In genomic region chr5:149387081-149387611, GRCh38 we compare ENCODE assay signal across 16 cellular contexts. TPM values are rescaled to one million over a fixed set of nuclear protein-coding genes. Genes with fewer than 3 reads are reported as not detected.
DNase-seq lines count a peak whose midpoint lies in the region; ATAC-seq and TF ChIP-seq lines count a peak whose summit lies in the region.
"Had no signal": no experiment of that assay in that cellular context is flagged by ENCODE, and none has a peak within 500 bp of the region (broad histone marks: within the 10 kb centered on the region; RNA-seq: fewer than 3 reads in every experiment).

No MANE protein-coding gene starts in this region.

- no peaks in the 10 kb centered on the region for H3K9me3 ChIP-seq in right cardiac atrium (ENCODE audit: control insufficient read depth, low read length)

- no peak for TF ChIP-seq CTCF in BJ (IDR thresholded peaks at IDR 0.05; ENCODE audit: insufficient read depth, low read depth, low read length)

- no peaks in the 10 kb centered on the region for H3K36me3 ChIP-seq in BJ (ENCODE audit: control insufficient read depth, insufficient read depth, low read length)

- peaks cover 16% of the 10 kb centered on the region for H3K4me1 ChIP-seq in right cardiac atrium (ENCODE audit: control insufficient read depth, insufficient read depth, low read length)

- H3K27me3 ChIP-seq in BJ (ENCODE audit: control insufficient read depth, insufficient read depth, low read length) (no peaks in the 10 kb centered on the region), right cardiac atrium (ENCODE audit: control insufficient read depth, insufficient read depth) (no peaks in the 10 kb centered on the region)

- ATAC-seq in right cardiac atrium (peak; percentile 52), GM21515 (IDR thresholded peaks at IDR 0.05; ENCODE audit: unreplicated experiment) (no peak)

- WGBS in right cardiac atrium, result 32% methylated on average over 9 of the region's 9 CpGs

- intact Hi-C loops in right cardiac atrium (cut with DNase I), result no loop called here

- H3K4me3 ChIP-seq in BJ (ENCODE audit: low read depth, low read length) (no peak overlapping the region), right cardiac atrium (ENCODE audit: low read length) (no peak overlapping the region), skeletal muscle cell (ENCODE audit: low read depth, low read length) (no peak overlapping the region)

- CTCF ChIA-PET in BJ (lab: Yijun Ruan, JAX), result interaction anchor here (0.8 to 14.2 kb wide), 15 partner anchors 14 to 232 kb away, joined by 3 to 257 read pairs (median 5); no protein-coding TSS in a partner anchor

- H3K27ac ChIP-seq in right cardiac atrium (ENCODE audit: low read length), result peak overlapping the region; percentile 87
- H3K27ac ChIP-seq: KMS-11 had no signal

- POLR2A ChIA-PET in BJ (lab: Charles Lee), result interaction anchor here (1.2 to 1.6 kb wide), 4 partner anchors 17 to 33 kb away, joined by 3 to 9 read pairs (median 5); no protein-coding TSS in a partner anchor

- peak; percentile 97 for DNase-seq in BJ (ENCODE audit: low read depth)
- DNase-seq in cerebellar cortex (ENCODE audit: low spot score), result peak; percentile 35
- DNase-seq in right cardiac atrium, result peak in 1 of 3 donors; percentile 67
- DNase-seq in skeletal muscle cell (ENCODE audit: low read depth), result peak; percentile 79
- no peak for DNase-seq in stimulated activated CD4-positive, alpha-beta T cell treated with anti-CD3 and anti-CD28 coated beads, Interleukin-2, amount 100 ng/mL, for 24 hours
- no peak for DNase-seq in NCI-H345 (lab: John Stamatoyannopoulos, UW)
- DNase-seq in nucleus accumbens (lab: John Stamatoyannopoulos, UW), result no peak
- DNase-seq: activated CD4-positive, alpha-beta T cell treated with anti-CD3 and anti-CD28 coated beads, Interleukin-2, amount 50 U/mL, for 4 hours; activated gamma-delta T cell; AML-193; NCI-H1930 had no signal

RNA-seq across cellular contexts. Expression of gene IL17B, which starts 8.1 kb away (rescaled TPM):
- polyA plus RNA-seq in BJ (2011; rRNA removed) (0.49 and 0.90 TPM in 2 replicates), right cardiac atrium (1.4 TPM)
- polyA minus RNA-seq in BJ (2011; rRNA and poly(A)+ RNA removed), result 0.93 and 1.1 TPM in 2 replicates
- total RNA-seq in right cardiac atrium, result 1 to 10 TPM in 1 of 4 donors, under 1 TPM in 2, not detected in 1; 0.65 to 2.3 (median 0.94) TPM
- total RNA-seq: Daoy; lower leg skin; T-helper 1 cell treated with Interleukin-12 subunit alpha and Interleukin-12 subunit beta and Interleukin-4 antibody, amounts not matched to agents 30 ng/mL and 1 ng/mL, for 36 hours had no signal

RNA-seq across cellular contexts. Expression of gene PCYOX1L, which starts 29.3 kb away (rescaled TPM):
- polyA plus RNA-seq in BJ (2011; rRNA removed) (10.2 and 12.8 TPM in 2 replicates), right cardiac atrium (3.7 TPM)
- polyA minus RNA-seq in BJ (2011; rRNA and poly(A)+ RNA removed), result 3.3 and 7.9 TPM in 2 replicates
- total RNA-seq in right cardiac atrium, result 1 to 10 TPM; 4.7 to 7.0 (median 6.2) TPM

RNA-seq across cellular contexts. Expression of gene GRPEL2, which starts 41.8 kb away (rescaled TPM):
- 17.1 and 18.0 TPM in 2 replicates for polyA plus RNA-seq in BJ (2011; rRNA removed)
- polyA minus RNA-seq in BJ (2011; rRNA and poly(A)+ RNA removed), result 16.6 and 21.9 TPM in 2 replicates
- total RNA-seq in right cardiac atrium, result 10 to 100 TPM in 1 of 4 donors, 1 to 10 TPM in 3; 9.1 to 11.3 (median 9.4) TPM
- polyA plus RNA-seq in right cardiac atrium, result 4.8 TPM

Comparison
In these comparisons a context has a peak if more than half of its experiments do, and no peak if none do; other contexts are left out.
1. DNase-seq: peak in BJ (single experiment), cerebellar cortex (single experiment) and skeletal muscle cell (single experiment); none in stimulated activated CD4-positive, alpha-beta T cell treated with anti-CD3 and anti-CD28 coated beads, Interleukin-2, amount 100 ng/mL, for 24 hours (0 of 2), NCI-H345 (single experiment) and nucleus accumbens (0 of 56).